ENCODE assay signal across 1 cellular context in genomic region chr3:53045107-53045783, GRCh38.
TF ChIP-seq lines count a peak whose summit lies in the region.

No MANE protein-coding gene starts in this region.

TF ChIP-seq in GM12878, 131 proteins besides CTCF, POLR2A, EP300 and RAD21 (continued from another document):
- TF ChIP-seq ZBTB33 (IDR thresholded peaks at IDR 0.05) (no peak), TARDBP (IDR thresholded peaks at IDR 0.05; ENCODE audit: borderline replicate concordance) (no peak), SUZ12 (IDR thresholded peaks at IDR 0.05; ENCODE audit: unreplicated experiment) (no peak), ZNF592 (IDR thresholded peaks at IDR 0.05) (no peak), PML (IDR thresholded peaks at IDR 0.05; ENCODE audit: low read length) (no peak), IRF4 (IDR thresholded peaks at IDR 0.05; ENCODE audit: low read depth, low read length) (no peak), IKZF2 (IDR thresholded peaks at IDR 0.05) (no peak), NBN (IDR thresholded peaks at IDR 0.05) (no peak)
TF ChIP-seq in GM12878: peak in this region for 11.
